ENCODE assay signal across 27 cellular contexts in genomic region chr6:53564401-53565065, GRCh38.
"Had no signal": no experiment of that assay in that cellular context is flagged by ENCODE, and none has a peak within 500 bp of the region (broad histone marks: within the 10 kb centered on the region; RNA-seq: fewer than 3 reads in every experiment).

No MANE protein-coding gene starts in this region.

- H3K27ac ChIP-seq: colonic mucosa, epithelial cell of prostate, esophagus squamous epithelium, gastrocnemius medialis, heart right ventricle, left ventricle myocardium inferior, lower lobe of right lung had no signal

- H3K36me3 ChIP-seq: colonic mucosa, esophagus squamous epithelium, gastrocnemius medialis, heart right ventricle, left ventricle myocardium inferior, lower lobe of right lung had no signal

- H3K4me1 ChIP-seq: colonic mucosa, gastrocnemius medialis, heart right ventricle, left ventricle myocardium inferior, lower lobe of right lung had no signal

- FAIRE-seq: endometrium had no signal

- H3K4me3 ChIP-seq: colonic mucosa, esophagus squamous epithelium, gastrocnemius medialis, heart right ventricle, left ventricle myocardium inferior, lower lobe of right lung, mucosa of descending colon had no signal

- H3K27me3 ChIP-seq: colonic mucosa, gastrocnemius medialis, heart right ventricle had no signal

- H3K27ac Mint-ChIP-seq: dendritic cell treated with granulocyte-macrophage colony-stimulating factor and Interleukin-4, amounts not matched to agents 40 ng/mL and 50 ng/mL, for 4 days; effector memory CD8-positive, alpha-beta T cell; endodermal cell; immature natural killer cell; mesothelial cell of epicardium; naive B cell had no signal

- H3K27me3 Mint-ChIP-seq: dendritic cell treated with granulocyte-macrophage colony-stimulating factor and Interleukin-4, amounts not matched to agents 40 ng/mL and 50 ng/mL, for 4 days had no signal

- H3K9me3 Mint-ChIP-seq: effector memory CD8-positive, alpha-beta T cell; immature natural killer cell had no signal

- H3K4me1 Mint-ChIP-seq: immature natural killer cell, naive B cell had no signal

- ATAC-seq: effector memory CD8-positive, alpha-beta T cell; esophagus mucosa; gastrocnemius medialis; heart right ventricle; left cardiac atrium; lower lobe of right lung; mucosa of descending colon had no signal

- H3K4me3 Mint-ChIP-seq: dendritic cell treated with granulocyte-macrophage colony-stimulating factor and Interleukin-4, amounts not matched to agents 40 ng/mL and 50 ng/mL, for 4 days; effector memory CD8-positive, alpha-beta T cell; endodermal cell; immature natural killer cell; mesothelial cell of epicardium; naive B cell had no signal

- H3K9me3 ChIP-seq: colonic mucosa, gastrocnemius medialis had no signal

- H3K36me3 Mint-ChIP-seq: immature natural killer cell had no signal

- DNase-seq: colonic mucosa; cortex of kidney; effector CD8-positive, alpha-beta T cell; effector memory CD8-positive, alpha-beta T cell; endodermal cell; erythroblast; esophagus squamous epithelium; foreskin fibroblast; foreskin melanocyte; gastrocnemius medialis; glutamatergic neuron; head of caudate nucleus; heart right ventricle; hypothalamus; immature natural killer cell; islet precursor cell; left cardiac atrium; left ventricle myocardium inferior; lower lobe of right lung; mesenchymal stem cell; mucosa of descending colon; naive B cell had no signal
